In genomic region chr6:35677456-35677855, GRCh38 we compare ENCODE assay signal across 17 cellular contexts. TPM values are rescaled to one million over a fixed set of nuclear protein-coding genes. Genes with fewer than 3 reads are reported as not detected.
DNase-seq lines count a peak whose midpoint lies in the region; ATAC-seq and TF ChIP-seq lines count a peak whose summit lies in the region.
"Had no signal": no experiment of that assay in that cellular context is flagged by ENCODE, and none has a peak within 500 bp of the region (broad histone marks: within the 10 kb centered on the region; RNA-seq: fewer than 3 reads in every experiment).

No MANE protein-coding gene starts in this region.

- POLR2A ChIA-PET in CD4-positive, alpha-beta T cell (lab: Charles Lee), result interaction anchor here (0.7 to 2.3 kb wide), 9 partner anchors 8 to 75 kb away, joined by 3 to 11 read pairs (median 4); partner anchors contain the start of gene ARMC12
- POLR2A ChIA-PET in naive thymus-derived CD4-positive, alpha-beta T cell (lab: Charles Lee), result interaction anchor here (0.7 to 2.9 kb wide), 6 partner anchors 8 to 59 kb away, joined by 3 to 14 read pairs (median 4); partner anchors contain the start of gene ARMC12

- H3K36me3 ChIP-seq in naive thymus-derived CD4-positive, alpha-beta T cell (ENCODE audit: control insufficient read depth in 2 of 3, insufficient read depth in 3 of 3, low read length in 3 of 3), result peaks cover 0 to 13% (median 3%) of the 10 kb centered on the region in 3 experiments

- no peaks in the 10 kb centered on the region for H3K9me3 Mint-ChIP-seq in CD4-positive, alpha-beta T cell
- peaks cover 0 to 2% (median 0%) of the 10 kb centered on the region in 11 donors for H3K9me3 Mint-ChIP-seq in naive thymus-derived CD4-positive, alpha-beta T cell
- no peaks in the 10 kb centered on the region for H3K9me3 Mint-ChIP-seq in immature natural killer cell

- no peaks in the 10 kb centered on the region for H3K27me3 ChIP-seq in CD4-positive, alpha-beta T cell (ENCODE audit: control insufficient read depth, insufficient read depth, low read length)
- no peaks in the 10 kb centered on the region for H3K27me3 ChIP-seq in naive thymus-derived CD4-positive, alpha-beta T cell (ENCODE audit: control insufficient read depth in 2 of 2, insufficient read depth in 2 of 2, low read length in 2 of 2)
- H3K27me3 ChIP-seq: BLaER1 treated with 17β-estradiol and CSF1 and Interleukin-3, amounts not matched to agents 10 nM and 100 nM; heart right ventricle had no signal

- peak overlapping the region; percentile 79 for H3K27ac Mint-ChIP-seq in CD4-positive, alpha-beta T cell
- H3K27ac Mint-ChIP-seq in naive thymus-derived CD4-positive, alpha-beta T cell, result peak overlapping the region in 7 of 9 donors; percentile 1 to 94 (median 82)
- H3K27ac Mint-ChIP-seq in immature natural killer cell, result no peak overlapping the region

- intact Hi-C loops in CD4-positive, alpha-beta T cell (cut with DNase I, micrococcal nuclease), result no loop called here
- intact Hi-C loops in naive thymus-derived CD4-positive, alpha-beta T cell (cut with micrococcal nuclease), result loop anchor here in 1 of 2 donors (5.0 kb wide), 1 partner anchor 40 kb away; no protein-coding TSS in a partner anchor

- no peak for TF ChIP-seq CTCF in CD4-positive, alpha-beta T cell (IDR thresholded peaks at IDR 0.05)
- TF ChIP-seq CTCF in VCaP (conservative IDR thresholded peaks at IDR 0.05), result no peak

- peaks cover 97% of the 10 kb centered on the region for H3K4me1 Mint-ChIP-seq in CD4-positive, alpha-beta T cell (ENCODE audit: low read depth)
- peaks cover 46 to 100% (median 91%) of the 10 kb centered on the region in 7 donors for H3K4me1 Mint-ChIP-seq in naive thymus-derived CD4-positive, alpha-beta T cell
- peaks cover 16 to 42% of the 10 kb centered on the region in 2 donors for H3K4me1 Mint-ChIP-seq in immature natural killer cell

- peak overlapping the region; percentile 23 for H3K27ac ChIP-seq in CD4-positive, alpha-beta T cell (ENCODE audit: low read depth, low read length)
- peak overlapping the region; percentile 40; the same call in 1 of the 2 replicates for H3K27ac ChIP-seq in VCaP
- H3K27ac ChIP-seq in naive thymus-derived CD4-positive, alpha-beta T cell (ENCODE audit: low read depth, low read length), result no peak overlapping the region
- H3K27ac ChIP-seq: BLaER1 treated with 17β-estradiol and CSF1 and Interleukin-3, amounts not matched to agents 10 nM and 100 nM had no signal

- H3K36me3 Mint-ChIP-seq in CD4-positive, alpha-beta T cell (ENCODE audit: low read depth), result peaks cover 70% of the 10 kb centered on the region
- peaks cover 0 to 24% (median 21%) of the 10 kb centered on the region in 5 donors for H3K36me3 Mint-ChIP-seq in naive thymus-derived CD4-positive, alpha-beta T cell
- H3K36me3 Mint-ChIP-seq in immature natural killer cell, result peaks cover 0 to 3% (median 0%) of the 10 kb centered on the region in 3 donors

- peaks cover 25 to 70% of the 10 kb centered on the region in 2 donors for H3K4me1 ChIP-seq in naive thymus-derived CD4-positive, alpha-beta T cell (ENCODE audit: control insufficient read depth in 2 of 2, insufficient read depth in 2 of 2, low read length in 2 of 2)

- peak overlapping the region; percentile 22 for H3K4me3 Mint-ChIP-seq in CD4-positive, alpha-beta T cell
- peak overlapping the region in 9 of 10 donors; percentile 3 to 74 (median 65) for H3K4me3 Mint-ChIP-seq in naive thymus-derived CD4-positive, alpha-beta T cell
- no peak overlapping the region for H3K4me3 Mint-ChIP-seq in immature natural killer cell

- ATAC-seq in CD4-positive, alpha-beta T cell (ENCODE audit: poor library complexity), result peak; percentile 28
- ATAC-seq in naive thymus-derived CD4-positive, alpha-beta T cell, result no peak
- no peak for ATAC-seq in GM18511 (IDR thresholded peaks at IDR 0.05; ENCODE audit: unreplicated experiment)
- ATAC-seq: activated T-cell treated with anti-CD3 and anti-CD28 coated beads, Interleukin-2, amount 50 U/mL, for 72 hours; heart right ventricle had no signal

- H3K27me3 Mint-ChIP-seq in CD4-positive, alpha-beta T cell, result no peaks in the 10 kb centered on the region
- no peaks in the 10 kb centered on the region for H3K27me3 Mint-ChIP-seq in naive thymus-derived CD4-positive, alpha-beta T cell
- H3K27me3 Mint-ChIP-seq in immature natural killer cell (ENCODE audit: low read depth in 3 of 3), result peaks cover 0 to 3% (median under 1%) of the 10 kb centered on the region in 3 donors

- DNase-seq in CD4-positive, alpha-beta T cell, result no peak
- DNase-seq in D341Med (ENCODE audit: low spot score) (peak; percentile 20), immature natural killer cell (no peak), NCI-H2227 treated with DMSO at 0.1 percent for 48 hours (lab: John Stamatoyannopoulos, UW) (no peak)
- DNase-seq in naive thymus-derived CD4-positive, alpha-beta T cell, result no peak
- DNase-seq: activated CD4-positive, CD25-positive, alpha-beta regulatory T cell treated with anti-CD3 and anti-CD28 coated beads, Interleukin-2, amount 50 U/mL, for 72 hours; activated T-cell treated with anti-CD3 and anti-CD28 coated beads, Interleukin-2, amount 50 U/mL, for 72 hours; aorta; heart right ventricle; NCI-H1694 treated with DMSO at 0.1 percent for 48 hours; NCI-H748 treated with DMSO at 0.1 percent for 48 hours; T-helper 1 cell had no signal

- no peak overlapping the region for H3K4me3 ChIP-seq in naive thymus-derived CD4-positive, alpha-beta T cell (ENCODE audit: low read length)
- H3K4me3 ChIP-seq: BLaER1 treated with 17β-estradiol and CSF1 and Interleukin-3, amounts not matched to agents 10 nM and 100 nM; heart right ventricle had no signal

- CTCF ChIA-PET in CD4-positive, alpha-beta T cell (lab: Charles Lee), result interaction anchor here (1.0 to 1.7 kb wide), 3 partner anchors 9 to 55 kb away, joined by 4 to 5 read pairs (median 5); no protein-coding TSS in a partner anchor
- CTCF ChIA-PET in naive thymus-derived CD4-positive, alpha-beta T cell (lab: Charles Lee), result interaction anchor here (0.6 to 0.9 kb wide), 3 partner anchors 52 to 55 kb away, joined by 3 to 5 read pairs (median 3); no protein-coding TSS in a partner anchor

- H3K9me3 ChIP-seq in CD4-positive, alpha-beta T cell (ENCODE audit: control insufficient read depth, low read length), result no peaks in the 10 kb centered on the region
- no peaks in the 10 kb centered on the region for H3K9me3 ChIP-seq in naive thymus-derived CD4-positive, alpha-beta T cell (ENCODE audit: control insufficient read depth in 2 of 3, low read length in 3 of 3)
- H3K9me3 ChIP-seq: BLaER1 treated with 17β-estradiol and CSF1 and Interleukin-3, amounts not matched to agents 10 nM and 100 nM; heart right ventricle had no signal

RNA-seq across cellular contexts. Expression of gene FKBP5, which starts 11.3 kb away (rescaled TPM):
- total RNA-seq in CD4-positive, alpha-beta T cell, result 10 to 100 TPM; 72.6 to 75.9 TPM
- 10 to 100 TPM; 56.7 to 83.3 (median 79.4) TPM for total RNA-seq in naive thymus-derived CD4-positive, alpha-beta T cell
- polyA plus RNA-seq in naive thymus-derived CD4-positive, alpha-beta T cell, result 100 to 1,000 TPM; 101 to 324 TPM
- polyA plus RNA-seq in immature natural killer cell, result 10 to 100 TPM; 26.1 to 99.0 (median 29.3) TPM

RNA-seq across cellular contexts. Expression of gene ARMC12, which starts 59.4 kb away (rescaled TPM):
- total RNA-seq in CD4-positive, alpha-beta T cell, result 1 to 10 TPM; 1.9 to 2.8 TPM
- total RNA-seq in naive thymus-derived CD4-positive, alpha-beta T cell, result 1 to 10 TPM in 4 of 5 experiments, under 1 TPM in 1; 0.78 to 1.8 (median 1.4) TPM
- polyA plus RNA-seq in naive thymus-derived CD4-positive, alpha-beta T cell, result 1 to 10 TPM; 1.0 to 1.2 TPM
- polyA plus RNA-seq in immature natural killer cell, result under 1 TPM in 1 of 3 donors, not detected in 2; 0.16 TPM
- total RNA-seq: G401, RPMI7951 had no signal

Comparison
In these comparisons a context has a peak if more than half of its experiments do, and no peak if none do; other contexts are left out.
1. H3K27ac Mint-ChIP-seq: peak in CD4-positive, alpha-beta T cell (single experiment) and naive thymus-derived CD4-positive, alpha-beta T cell (7 of 9); none in immature natural killer cell (0 of 6).
2. H3K4me3 Mint-ChIP-seq: peak in CD4-positive, alpha-beta T cell (single experiment) and naive thymus-derived CD4-positive, alpha-beta T cell (9 of 10); none in immature natural killer cell (0 of 5).